Comparison of ENCODE assay signal across 14 cellular contexts in genomic region chr6:3996349-3996748, GRCh38.
"Had no signal": no experiment of that assay in that cellular context is flagged by ENCODE, and none has a peak within 500 bp of the region (broad histone marks: within the 10 kb centered on the region; RNA-seq: fewer than 3 reads in every experiment).

No MANE protein-coding gene starts in this region.

- H3K36me3 ChIP-seq: heart right ventricle, left ventricle myocardium inferior, neutrophil, stomach had no signal

- ATAC-seq: natural killer cell treated with Interleukin-12 subunit alpha and Interleukin-12 subunit beta and Interleukin-15 and Interleukin-18, amount 100 ng/mL, for 72 hours; stimulated activated naive B cell treated with anti-CD40 and anti-IgM and Interleukin-4, amounts not matched to agents 10 μg/mL and 1 μg/mL and 100 μg/mL, for 72 hours had no signal

- H3K9me3 ChIP-seq: heart right ventricle, left ventricle myocardium inferior, neutrophil, stomach had no signal

- H3K4me3 ChIP-seq: heart right ventricle, left ventricle myocardium inferior, lung, stomach had no signal

- H3K27ac ChIP-seq: left ventricle myocardium inferior, neutrophil, stomach had no signal

- H3K27me3 ChIP-seq: heart right ventricle, neutrophil, stomach had no signal

- DNase-seq: heart right ventricle; kidney; left cardiac atrium; left ventricle myocardium inferior; posterior cingulate gyrus; stimulated activated CD4-positive, alpha-beta T cell treated with anti-CD3 and anti-CD28 coated beads, Interleukin-2, amount 100 ng/mL, for 24 hours; stimulated activated CD4-positive, alpha-beta T cell treated with anti-CD3 and anti-CD28 coated beads, Interleukin-4, amount 100 ng/mL, for 4 hours; stimulated activated naive B cell treated with anti-CD40 and anti-IgM and Interleukin-4, amounts not matched to agents 10 μg/mL and 1 μg/mL and 100 μg/mL, for 72 hours; stomach; substantia nigra; trophoblast cell had no signal
